In genomic region chr2:231677632-231678104, GRCh38 we compare ENCODE assay signal across 8 cellular contexts. TPM values are rescaled to one million over a fixed set of nuclear protein-coding genes. Genes with fewer than 3 reads are reported as not detected.
DNase-seq lines count a peak whose midpoint lies in the region; ATAC-seq and TF ChIP-seq lines count a peak whose summit lies in the region.

No MANE protein-coding gene starts in this region.

- H3K4me3 ChIP-seq in adrenal gland (no peak overlapping the region), right atrium auricular region (no peak overlapping the region), gastrocnemius medialis (no peak overlapping the region)

- H3K4me3 Mint-ChIP-seq in T-helper 17 cell = peak overlapping the region; percentile 74

- H3K27me3 Mint-ChIP-seq in T-helper 17 cell = peaks cover 14% of the 10 kb centered on the region

- WGBS in adrenal gland, 4 donors = 0 to 2% (median 1%) methylated on average over 8 of the region's 8 CpGs

- TF ChIP-seq POLR2A in adrenal gland (IDR thresholded peaks at IDR 0.05) = no peak
- no peak for TF ChIP-seq POLR2A in gastrocnemius medialis (IDR thresholded peaks at IDR 0.05)

- DNase-seq in NCI-H1417 (lab: John Stamatoyannopoulos, UW) (peak; percentile 65 to 89 (median 67)), NCI-H1417 treated with DMSO at 0.1 percent for 48 hours (lab: John Stamatoyannopoulos, UW) (no peak), NCI-H1694 (lab: John Stamatoyannopoulos, UW) (peak; percentile 91), T-helper 17 cell (peak; percentile 52 to 77 (median 72)), adrenal gland (peak; percentile 73 to 97 (median 89)), right atrium auricular region (ENCODE audit: low spot score) (peak; percentile 95), gastrocnemius medialis (peak; percentile 66 to 84)

- H3K27ac ChIP-seq in adrenal gland = no peak overlapping the region
- no peak overlapping the region for H3K27ac ChIP-seq in right atrium auricular region
- no peak overlapping the region for H3K27ac ChIP-seq in gastrocnemius medialis

- intact Hi-C loops in adrenal gland (cut with DNase I) (loop anchor here (2.0 kb wide), 2 partner anchors 37 to 65 kb away; no protein-coding TSS in a partner anchor), gastrocnemius medialis (cut with DNase I; ENCODE audit: low total_unique reads) (loop anchor here (1.0 kb wide), 1 partner anchor 38 kb away; no protein-coding TSS in a partner anchor)

- in situ Hi-C loops in gastrocnemius medialis (cut with MboI; ENCODE audit: low sequenced_read_pairs in 4 of 4) = loop anchor here (5.0 kb wide), 3 partner anchors 35 to 65 kb away; no protein-coding TSS in a partner anchor

- H3K4me1 Mint-ChIP-seq in T-helper 17 cell = peaks cover 7% of the 10 kb centered on the region

- H3K4me1 ChIP-seq in adrenal gland (replicated peaks in 1 of 2) (peaks cover 13 to 16% of the 10 kb centered on the region in 2 donors), right atrium auricular region (peaks cover 0 to 45% of the 10 kb centered on the region in 2 donors), gastrocnemius medialis (peaks cover 23 to 36% of the 10 kb centered on the region in 2 donors)

- H3K36me3 Mint-ChIP-seq in T-helper 17 cell (ENCODE audit: low read depth) = peaks cover 10% of the 10 kb centered on the region

- peak overlapping the region; percentile 43 for H3K27ac Mint-ChIP-seq in T-helper 17 cell

- H3K27me3 ChIP-seq in adrenal gland = no peaks in the 10 kb centered on the region
- no peaks in the 10 kb centered on the region for H3K27me3 ChIP-seq in right atrium auricular region
- H3K27me3 ChIP-seq in gastrocnemius medialis = no peaks in the 10 kb centered on the region

- H3K9me3 ChIP-seq in T-helper 17 cell (ENCODE audit: control insufficient read depth, low read length, poor library complexity, severe bottlenecking) = no peaks in the 10 kb centered on the region
- no peaks in the 10 kb centered on the region for H3K9me3 ChIP-seq in adrenal gland (replicated peaks in 1 of 3)
- H3K9me3 ChIP-seq in right atrium auricular region = no peaks in the 10 kb centered on the region
- H3K9me3 ChIP-seq in gastrocnemius medialis = no peaks in the 10 kb centered on the region

- TF ChIP-seq CTCF in adrenal gland (IDR thresholded peaks at IDR 0.05) = peak; percentile 91 to 99 (median 99)
- TF ChIP-seq CTCF in right atrium auricular region (IDR thresholded peaks at IDR 0.05) = peak; percentile 90 to 94
- TF ChIP-seq CTCF in gastrocnemius medialis (IDR thresholded peaks at IDR 0.05 in 4 of 5, conservative IDR thresholded peaks at IDR 0.05 in 1 of 5) = peak; percentile 94 to 99 (median 98)

- H3K36me3 ChIP-seq in adrenal gland (replicated peaks in 1 of 2) (no peaks in the 10 kb centered on the region), right atrium auricular region (no peaks in the 10 kb centered on the region), gastrocnemius medialis (no peaks in the 10 kb centered on the region)

- peak; percentile 79 for ATAC-seq in T-helper 17 cell
- ATAC-seq in gastrocnemius medialis = peak; percentile 37 to 46
- no peak for ATAC-seq in GM21717 (IDR thresholded peaks at IDR 0.05; ENCODE audit: unreplicated experiment)

RNA-seq across cellular contexts. Expression of gene PTMA, which starts 30.7 kb away (rescaled TPM):
- total RNA-seq in T-helper 17 cell = 1,000 to 10,000 TPM; 1,121 to 1,256 TPM
- total RNA-seq in adrenal gland = 100 to 1,000 TPM; 346 to 719 (median 451) TPM
- polyA plus RNA-seq in adrenal gland = 1,000 to 10,000 TPM; 1,074 to 1,198 (median 1,079) TPM
- total RNA-seq in right atrium auricular region = 100 to 1,000 TPM; 234 to 430 TPM
- total RNA-seq in gastrocnemius medialis = 100 to 1,000 TPM; 121 to 177 (median 174) TPM
